Comparison of ENCODE assay signal across 9 cellular contexts in the genomic region with DNA sequence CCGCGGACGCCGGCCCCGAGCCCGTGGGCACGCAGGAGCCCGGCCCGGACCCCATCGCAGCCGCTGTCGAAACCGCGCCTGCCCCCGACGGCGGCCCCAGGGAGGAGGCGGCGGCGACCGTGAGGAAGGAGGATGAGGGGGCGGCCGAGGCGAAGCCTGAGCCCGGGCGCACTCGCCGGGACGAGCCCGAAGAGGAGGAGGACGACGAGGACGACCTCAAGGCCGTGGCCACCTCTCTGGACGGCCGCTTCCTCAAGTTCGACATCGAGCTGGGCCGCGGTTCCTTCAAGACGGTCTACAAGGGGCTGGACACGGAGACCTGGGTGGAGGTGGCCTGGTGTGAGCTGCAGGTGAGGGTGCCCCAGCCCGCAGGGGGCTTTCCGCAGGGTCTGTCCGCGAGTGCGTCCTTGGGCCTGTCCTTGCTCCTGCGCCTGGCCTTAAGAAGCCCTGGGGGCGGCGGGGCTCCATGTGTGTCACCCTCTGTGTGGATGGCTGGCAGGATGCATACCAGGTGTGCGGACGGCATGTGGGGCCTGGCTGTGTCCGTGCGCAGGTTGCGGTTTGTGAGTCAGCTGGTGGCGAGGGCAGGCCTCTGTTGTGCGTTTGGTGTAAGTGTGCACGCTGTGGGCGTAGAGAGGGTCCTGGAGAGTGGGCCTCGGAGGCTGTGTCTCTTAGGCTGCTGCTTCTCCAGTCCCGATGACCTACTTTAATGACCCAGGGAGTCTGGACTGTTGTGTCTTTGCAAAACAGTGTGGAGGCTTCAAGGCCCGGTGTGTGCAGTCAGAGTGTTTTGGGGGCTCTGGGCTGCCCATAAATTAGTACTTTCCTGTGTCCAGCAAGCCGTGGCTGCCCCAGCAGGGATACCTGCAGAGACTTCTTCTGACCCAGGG. TPM values are rescaled to one million over a fixed set of nuclear protein-coding genes. Genes with fewer than 3 reads are reported as not detected.
A peak's percentile ranks its signal among the peaks of the same experiment; 100 is the strongest.
DNase-seq lines count a peak whose midpoint lies in the region; ATAC-seq and TF ChIP-seq lines count a peak whose summit lies in the region.
"Had no signal": no experiment of that assay in that cellular context is flagged by ENCODE, and none has a peak within 500 bp of the region (broad histone marks: within the 10 kb centered on the region; RNA-seq: fewer than 3 reads in every experiment).

No MANE protein-coding gene starts in this region.

- no peaks in the 10 kb centered on the region for H3K36me3 Mint-ChIP-seq in activated naive CD4-positive, alpha-beta T cell treated with anti-CD3 and anti-CD28 coated beads, Interleukin-2, amount 10 ng/mL, durations not matched to agents 7 days and 5 days
- H3K36me3 Mint-ChIP-seq in activated naive CD4-positive, alpha-beta T cell treated with anti-CD3 and anti-CD28 coated beads, Interleukin-2, amount 50 U/mL, for 72 hours: no peaks in the 10 kb centered on the region
- no peaks in the 10 kb centered on the region for H3K36me3 Mint-ChIP-seq in activated B cell treated with CpG ODN at 0.5 μM for 24 hours (ENCODE audit: low read depth)
- no peaks in the 10 kb centered on the region for H3K36me3 Mint-ChIP-seq in immature natural killer cell

- ATAC-seq in activated naive CD4-positive, alpha-beta T cell treated with anti-CD3 and anti-CD28 coated beads, Interleukin-2, amount 50 U/mL, for 72 hours: no peak
- ATAC-seq in activated B cell treated with CpG ODN at 0.5 μM for 24 hours (ENCODE audit: low read depth): no peak

- no peak overlapping the region for H3K27ac Mint-ChIP-seq in activated naive CD4-positive, alpha-beta T cell treated with anti-CD3 and anti-CD28 coated beads, Interleukin-2, amount 10 ng/mL, durations not matched to agents 7 days and 5 days
- H3K27ac Mint-ChIP-seq in activated naive CD4-positive, alpha-beta T cell treated with anti-CD3 and anti-CD28 coated beads, Interleukin-2, amount 50 U/mL, for 72 hours: no peak overlapping the region
- H3K27ac Mint-ChIP-seq in activated B cell treated with CpG ODN at 0.5 μM for 24 hours (no peak overlapping the region), immature natural killer cell (no peak overlapping the region)

- POLR2A ChIA-PET in activated B cell treated with CpG ODN at 0.5 μM for 24 hours (lab: Charles Lee): interaction anchor here (0.8 kb wide), 1 partner anchor 84 kb away, joined by 3 read pairs; no protein-coding TSS in a partner anchor

- DNase-seq in activated naive CD4-positive, alpha-beta T cell treated with anti-CD3 and anti-CD28 coated beads, Interleukin-2, amount 10 ng/mL, durations not matched to agents 7 days and 5 days: no peak
- no peak for DNase-seq in activated naive CD4-positive, alpha-beta T cell treated with anti-CD3 and anti-CD28 coated beads, Interleukin-2, amount 50 U/mL, for 72 hours (ENCODE audit: low spot score in 2 of 2)
- DNase-seq in activated B cell treated with CpG ODN at 0.5 μM for 24 hours (no peak), immature natural killer cell (no peak), NCI-H2029 (lab: John Stamatoyannopoulos, UW) (no peak), T1000 (lab: John Stamatoyannopoulos, UW) (no peak)
- DNase-seq in stimulated activated CD4-positive, alpha-beta T cell treated with anti-CD3 and anti-CD28 coated beads, Interleukin-15, amount 100 ng/mL, for 24 hours: no peak

- TF ChIP-seq CTCF in activated B cell treated with CpG ODN at 0.5 μM for 24 hours (IDR thresholded peaks at IDR 0.05): no peak

- H3K4me1 Mint-ChIP-seq in activated naive CD4-positive, alpha-beta T cell treated with anti-CD3 and anti-CD28 coated beads, Interleukin-2, amount 10 ng/mL, durations not matched to agents 7 days and 5 days: peaks cover 14% of the 10 kb centered on the region
- H3K4me1 Mint-ChIP-seq in activated B cell treated with CpG ODN at 0.5 μM for 24 hours (peaks cover 9% of the 10 kb centered on the region), immature natural killer cell (peaks cover 0 to 12% of the 10 kb centered on the region in 2 donors)

- intact Hi-C loops in activated B cell treated with CpG ODN at 0.5 μM for 24 hours (cut with micrococcal nuclease): no loop called here

- H3K27me3 Mint-ChIP-seq in activated naive CD4-positive, alpha-beta T cell treated with anti-CD3 and anti-CD28 coated beads, Interleukin-2, amount 10 ng/mL, durations not matched to agents 7 days and 5 days: peaks cover 83% of the 10 kb centered on the region
- H3K27me3 Mint-ChIP-seq in activated B cell treated with CpG ODN at 0.5 μM for 24 hours (peaks cover 36% of the 10 kb centered on the region), immature natural killer cell (ENCODE audit: low read depth in 3 of 3) (peaks cover 7 to 36% (median 12%) of the 10 kb centered on the region in 3 donors)

- peak overlapping the region; percentile 13 for H3K4me3 Mint-ChIP-seq in activated naive CD4-positive, alpha-beta T cell treated with anti-CD3 and anti-CD28 coated beads, Interleukin-2, amount 10 ng/mL, durations not matched to agents 7 days and 5 days
- H3K4me3 Mint-ChIP-seq in activated B cell treated with CpG ODN at 0.5 μM for 24 hours (peak overlapping the region; percentile 57), immature natural killer cell (peak overlapping the region; percentile 9 to 66 (median 62))

- H3K9me3 Mint-ChIP-seq in activated naive CD4-positive, alpha-beta T cell treated with anti-CD3 and anti-CD28 coated beads, Interleukin-2, amount 10 ng/mL, durations not matched to agents 7 days and 5 days: no peaks in the 10 kb centered on the region
- no peaks in the 10 kb centered on the region for H3K9me3 Mint-ChIP-seq in activated naive CD4-positive, alpha-beta T cell treated with anti-CD3 and anti-CD28 coated beads, Interleukin-2, amount 50 U/mL, for 72 hours
- H3K9me3 Mint-ChIP-seq in activated B cell treated with CpG ODN at 0.5 μM for 24 hours (no peaks in the 10 kb centered on the region), immature natural killer cell (no peaks in the 10 kb centered on the region)

- CTCF ChIA-PET in activated naive CD4-positive, alpha-beta T cell treated with anti-CD3 and anti-CD28 coated beads, Interleukin-2, amount 10 ng/mL, durations not matched to agents 7 days and 5 days (lab: Charles Lee): no interaction called here
- CTCF ChIA-PET in activated B cell treated with CpG ODN at 0.5 μM for 24 hours (lab: Charles Lee): no interaction called here

- H3K27ac ChIP-seq in temporal lobe (ENCODE audit: low read depth, low read length): peak overlapping the region; percentile 44

RNA-seq across cellular contexts. Expression of a gene that starts 1.6 kb away (rescaled TPM):
- total RNA-seq in activated naive CD4-positive, alpha-beta T cell treated with anti-CD3 and anti-CD28 coated beads, Interleukin-2, amount 50 U/mL, for 72 hours: 1 to 10 TPM; 2.6 to 3.8 TPM
- total RNA-seq in activated B cell treated with CpG ODN at 0.5 μM for 24 hours (0.24 TPM in 1 of 2 replicates, not detected in the other), temporal lobe (30.7 TPM)
- polyA plus RNA-seq in immature natural killer cell: not detected
- total RNA-seq: subcutaneous adipose tissue had no signal

RNA-seq across cellular contexts. Expression of a gene that starts 51.5 kb away (rescaled TPM):
- total RNA-seq in activated naive CD4-positive, alpha-beta T cell treated with anti-CD3 and anti-CD28 coated beads, Interleukin-2, amount 50 U/mL, for 72 hours: 10 to 100 TPM; 81.0 to 84.8 TPM
- total RNA-seq in activated B cell treated with CpG ODN at 0.5 μM for 24 hours (10.2 and 11.0 TPM in 2 replicates), temporal lobe (6.9 TPM)
- polyA plus RNA-seq in immature natural killer cell: 10 to 100 TPM; 51.3 to 91.0 (median 54.0) TPM
